In the genomic region with DNA sequence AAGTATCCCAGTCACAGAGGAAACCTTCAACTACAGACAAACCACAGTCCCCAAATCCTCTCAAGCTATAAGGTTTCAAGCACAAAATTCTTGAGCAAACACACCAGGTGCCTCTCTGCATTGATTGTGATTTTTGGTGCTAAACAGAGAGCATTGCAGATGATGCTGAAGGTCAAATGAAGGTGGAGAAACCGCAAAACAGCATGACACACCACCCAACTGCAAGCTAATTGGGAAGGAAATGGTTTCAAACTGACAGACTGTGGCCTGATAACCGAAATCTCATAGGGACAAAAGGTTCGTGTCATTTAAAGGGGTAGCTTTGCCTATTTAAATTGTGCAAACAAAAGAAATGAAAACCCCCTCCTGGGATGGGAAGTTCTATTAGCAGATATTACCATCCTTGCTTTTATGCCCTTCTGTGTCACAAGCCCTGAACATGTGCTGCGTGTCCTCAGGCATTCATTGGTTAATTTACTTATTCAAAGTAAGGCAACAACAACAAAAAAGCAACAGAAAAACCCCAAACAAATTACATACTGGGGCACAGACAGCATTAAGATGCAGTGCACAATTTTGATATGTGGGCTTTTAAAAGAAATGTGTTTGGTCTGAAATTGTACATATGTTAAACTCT, we compare ENCODE assay signal across 10 cellular contexts.
A peak's percentile ranks its signal among the peaks of the same experiment; 100 is the strongest.
DNase-seq lines count a peak whose midpoint lies in the region; ATAC-seq, FAIRE-seq and TF ChIP-seq lines count a peak whose summit lies in the region.
"Had no signal": no experiment of that assay in that cellular context is flagged by ENCODE, and none has a peak within 500 bp of the region (broad histone marks: within the 10 kb centered on the region; RNA-seq: fewer than 3 reads in every experiment).

No MANE protein-coding gene starts in this region.

- TF ChIP-seq CTCF in smooth muscle cell (IDR thresholded peaks at IDR 0.05; ENCODE audit: borderline replicate concordance, insufficient read depth, poor library complexity, severe bottlenecking) = no peak

- H2AFZ ChIP-seq in smooth muscle cell (ENCODE audit: low read depth) = no peak overlapping the region

- no peaks in the 10 kb centered on the region for H3K36me3 ChIP-seq in smooth muscle cell (ENCODE audit: low read depth)

- H4K20me1 ChIP-seq in smooth muscle cell (ENCODE audit: low read depth) = no peaks in the 10 kb centered on the region

- H3K4me3 ChIP-seq in GM08714 (ENCODE audit: low read length) (0 out of 2 replicates have a peak overlapping the region, but pooled peaks have one; percentile 15), smooth muscle cell (no peak overlapping the region)

- no peak for DNase-seq in activated naive CD4-positive, alpha-beta T cell treated with Interleukin-2 at 50 U/mL for 16 hours
- no peak for DNase-seq in smooth muscle cell (lab: John Stamatoyannopoulos, UW; ENCODE audit: unreplicated experiment)
- no peak for DNase-seq in midbrain (lab: John Stamatoyannopoulos, UW)
- DNase-seq in frontal cortex (ENCODE audit: low spot score in 2 of 2) = no peak
- DNase-seq: kidney glomerular epithelial cell, SHP77 had no signal

- no peak overlapping the region for H3K9ac ChIP-seq in smooth muscle cell (ENCODE audit: low read depth)

- H3F3A ChIP-seq in smooth muscle cell (ENCODE audit: low read depth) = no peaks in the 10 kb centered on the region

- peaks cover 24% of the 10 kb centered on the region for H3K27me3 Mint-ChIP-seq in T-helper 1 cell treated with Interleukin-12 subunit alpha and Interleukin-12 subunit beta and Interleukin-4 antibody, amounts not matched to agents 30 μg/mL and 1 μg/mL, for 36 hours (ENCODE audit: low read depth)

- no peak for FAIRE-seq in frontal cortex (lab: Jason Lieb, UNC)

- H3K27me3 ChIP-seq in smooth muscle cell (ENCODE audit: low read depth) = peaks cover 29% of the 10 kb centered on the region

- H3K4me3 Mint-ChIP-seq in T-helper 1 cell treated with Interleukin-12 subunit alpha and Interleukin-12 subunit beta and Interleukin-4 antibody, amounts not matched to agents 30 μg/mL and 1 μg/mL, for 36 hours = no peak overlapping the region

- H3K9me3 ChIP-seq in smooth muscle cell (replicated peaks; ENCODE audit: low read depth) = no peaks in the 10 kb centered on the region

- peaks cover 17% of the 10 kb centered on the region for H3K4me1 ChIP-seq in smooth muscle cell (ENCODE audit: low read depth)

- no peak overlapping the region for H3K27ac ChIP-seq in smooth muscle cell (ENCODE audit: low read depth)

- H3K79me2 ChIP-seq in smooth muscle cell (ENCODE audit: low read depth) = no peaks in the 10 kb centered on the region

- no peak overlapping the region for H3K4me2 ChIP-seq in smooth muscle cell

- no peaks in the 10 kb centered on the region for H3K36me3 Mint-ChIP-seq in T-helper 1 cell treated with Interleukin-12 subunit alpha and Interleukin-12 subunit beta and Interleukin-4 antibody, amounts not matched to agents 30 μg/mL and 1 μg/mL, for 36 hours (ENCODE audit: low read depth)

- H3K9me3 Mint-ChIP-seq in T-helper 1 cell treated with Interleukin-12 subunit alpha and Interleukin-12 subunit beta and Interleukin-4 antibody, amounts not matched to agents 30 μg/mL and 1 μg/mL, for 36 hours = no peaks in the 10 kb centered on the region

- H3K4me1 Mint-ChIP-seq in T-helper 1 cell treated with Interleukin-12 subunit alpha and Interleukin-12 subunit beta and Interleukin-4 antibody, amounts not matched to agents 30 μg/mL and 1 μg/mL, for 36 hours (ENCODE audit: low read depth) = peaks cover 20% of the 10 kb centered on the region

- peak overlapping the region; percentile 1 for H3K27ac Mint-ChIP-seq in T-helper 1 cell treated with Interleukin-12 subunit alpha and Interleukin-12 subunit beta and Interleukin-4 antibody, amounts not matched to agents 30 μg/mL and 1 μg/mL, for 36 hours

- ATAC-seq in GM19438 (IDR thresholded peaks at IDR 0.05; ENCODE audit: low read depth, unreplicated experiment) (peak; percentile 89), HG03159 (IDR thresholded peaks at IDR 0.05; ENCODE audit: unreplicated experiment) (peak; percentile 83)

- 28% methylated on average over 4 of the region's 4 CpGs for WGBS in smooth muscle cell (ENCODE audit: low lambda C conversion rate)
